29 cellular contexts compared by ENCODE assay signal in genomic region chr4:39963656-39964055, GRCh38. TPM values are rescaled to one million over a fixed set of nuclear protein-coding genes. Genes with fewer than 3 reads are reported as not detected.
A peak's percentile ranks its signal among the peaks of the same experiment; 100 is the strongest.
DNase-seq lines count a peak whose midpoint lies in the region; ATAC-seq and TF ChIP-seq lines count a peak whose summit lies in the region.
"Had no signal": no experiment of that assay in that cellular context is flagged by ENCODE, and none has a peak within 500 bp of the region (broad histone marks: within the 10 kb centered on the region; RNA-seq: fewer than 3 reads in every experiment).

No MANE protein-coding gene starts in this region.

- no peak overlapping the region for H3K14ac ChIP-seq in trophoblast cell (ENCODE audit: low read length)

- peak overlapping the region; percentile 32 for H3K27ac ChIP-seq in DOHH2 (ENCODE audit: low read depth, low read length)
- no peak overlapping the region for H3K27ac ChIP-seq in trophoblast cell (ENCODE audit: low read depth, low read length)
- no peak overlapping the region for H3K27ac ChIP-seq in GM23338 (ENCODE audit: low read depth)
- H3K27ac ChIP-seq: HL-60, SJSA1 had no signal

- no peaks in the 10 kb centered on the region for H3K9me3 Mint-ChIP-seq in WTC11
- H3K9me3 Mint-ChIP-seq in mesothelial cell of epicardium: no peaks in the 10 kb centered on the region
- H3K9me3 Mint-ChIP-seq in GM23338: no peaks in the 10 kb centered on the region; the same call in 2 of the 3 replicates
- H3K9me3 Mint-ChIP-seq: CD8-positive, alpha-beta T cell had no signal

- H4K8ac ChIP-seq in trophoblast cell (ENCODE audit: low read depth, low read length): no peak overlapping the region

- no peak overlapping the region for H4K12ac ChIP-seq in trophoblast cell (ENCODE audit: low read depth, low read length)

- CTCF ChIA-PET in WTC11 (lab: Charles Lee): no interaction called here

- H3K4me2 ChIP-seq in DOHH2 (ENCODE audit: low read length) (peak overlapping the region; percentile 71), trophoblast cell (ENCODE audit: low read length) (no peak overlapping the region), GM23338 (no peak overlapping the region)

- H3K4me3 Mint-ChIP-seq in WTC11: no peak overlapping the region
- H3K4me3 Mint-ChIP-seq in mesothelial cell of epicardium: no peak overlapping the region
- H3K4me3 Mint-ChIP-seq in GM23338: no peak overlapping the region
- H3K4me3 Mint-ChIP-seq: CD8-positive, alpha-beta T cell had no signal

- H4K91ac ChIP-seq in trophoblast cell (ENCODE audit: low read depth, low read length): no peak overlapping the region

- H3K4me1 ChIP-seq in DOHH2 (ENCODE audit: control insufficient read depth, low read length) (peaks cover 63% of the 10 kb centered on the region), trophoblast cell (ENCODE audit: control insufficient read depth in 1 of 2, insufficient read depth in 2 of 2, low read length in 2 of 2) (no peaks in the 10 kb centered on the region), GM23338 (ENCODE audit: insufficient read depth) (no peaks in the 10 kb centered on the region)
- H3K4me1 ChIP-seq: Caco-2, SJSA1 had no signal

- H3K9me3 ChIP-seq in DOHH2 (ENCODE audit: control insufficient read depth, insufficient read depth, low read length): no peaks in the 10 kb centered on the region
- H3K9me3 ChIP-seq in trophoblast cell (ENCODE audit: insufficient read depth, low read depth, low read length): no peaks in the 10 kb centered on the region
- H3K9me3 ChIP-seq: Caco-2, SJSA1 had no signal

- H3K36me3 ChIP-seq in DOHH2 (ENCODE audit: control insufficient read depth, low read length) (peaks cover 59% of the 10 kb centered on the region), trophoblast cell (ENCODE audit: control insufficient read depth in 1 of 2, insufficient read depth in 2 of 2, low read length in 2 of 2) (peaks cover 0 to 1% of the 10 kb centered on the region in 2 experiments), GM23338 (ENCODE audit: insufficient read depth) (no peaks in the 10 kb centered on the region)

- WGBS in trophoblast cell (ENCODE audit: extremely low coverage, insufficient coverage, insufficient read length): no CpG with 5 or more reads among the region's 5 CpGs

- H3K27ac Mint-ChIP-seq in WTC11 (no peak overlapping the region), mesothelial cell of epicardium (no peak overlapping the region), GM23338 (no peak overlapping the region)
- H3K27ac Mint-ChIP-seq: CD8-positive, alpha-beta T cell had no signal

- peaks cover 22% of the 10 kb centered on the region for H4K20me1 ChIP-seq in DOHH2 (ENCODE audit: control insufficient read depth, insufficient read depth, low read depth, low read length)
- peaks cover 55% of the 10 kb centered on the region for H4K20me1 ChIP-seq in GM23338 (replicated peaks; ENCODE audit: insufficient read depth)

- H2BK120ac ChIP-seq in trophoblast cell (ENCODE audit: insufficient read depth, low read length, poor library complexity): no peak overlapping the region

- no peak overlapping the region for H3K18ac ChIP-seq in trophoblast cell (ENCODE audit: low read length)

- H2AK5ac ChIP-seq in trophoblast cell (ENCODE audit: low read length): no peak overlapping the region

- no peak overlapping the region for H2BK12ac ChIP-seq in trophoblast cell (ENCODE audit: low read length)

- TF ChIP-seq CTCF in DOHH2 (IDR thresholded peaks at IDR 0.05; ENCODE audit: low read depth, low read length, poor library complexity, severe bottlenecking): no peak
- TF ChIP-seq CTCF in WTC11 (IDR thresholded peaks at IDR 0.05): no peak
- no peak for TF ChIP-seq CTCF in mesothelial cell of epicardium (IDR thresholded peaks at IDR 0.05; ENCODE audit: unreplicated experiment)
- TF ChIP-seq CTCF in GM23338 (conservative IDR thresholded peaks at IDR 0.05; ENCODE audit: low read depth in 2 of 2): no peak

- H3K4me1 Mint-ChIP-seq in WTC11 (peaks cover 6% of the 10 kb centered on the region; the same call in 1 of the 2 replicates), mesothelial cell of epicardium (no peaks in the 10 kb centered on the region), GM23338 (no peaks in the 10 kb centered on the region; the same call in 2 of the 3 replicates)

- H2BK5ac ChIP-seq in trophoblast cell (ENCODE audit: low read depth, low read length, poor library complexity): no peak overlapping the region

- POLR2A ChIA-PET in WTC11 (lab: Charles Lee): no interaction called here

- peak; percentile 27 for DNase-seq in activated effector memory CD4-positive, alpha-beta T cell treated with anti-CD3 and anti-CD28 coated beads, Interleukin-2, amount 50 U/mL, for 16 hours
- DNase-seq in activated effector memory CD4-positive, alpha-beta T cell treated with Interleukin-2 at 50 U/mL for 16 hours: no peak
- DNase-seq in WTC11 (ENCODE audit: low spot score) (peak; percentile 2), trophoblast cell (no peak), mesothelial cell of epicardium (ENCODE audit: low spot score in 2 of 2, unreplicated experiment in 2 of 2) (no peak), GM23338 (ENCODE audit: low spot score) (no peak)
- DNase-seq: 8988T; C1 segment of cervical spinal cord; CD8-positive, alpha-beta T cell; EL; GDM1; HCEC 1CT; Karpas-422; NCI-H1092 treated with DMSO at 0.1 percent for 48 hours; NCI-H1436; NCI-H187; NCI-H2081 treated with DMSO at 0.1 percent for 48 hours; NCI-H2171 treated with DMSO at 0.1 percent for 48 hours; NCI-H524 treated with DMSO at 0.1 percent for 48 hours; NCI-H82; NK-92 treated with Interleukin-12 subunit alpha and Interleukin-12 subunit beta, amount 100 ng/mL, for 24 hours; Right ventricle myocardium superior; RPMI8226 had no signal

- H3K36me3 Mint-ChIP-seq in WTC11: peaks cover 8% of the 10 kb centered on the region; the same call in 1 of the 2 replicates
- peaks cover 16% of the 10 kb centered on the region for H3K36me3 Mint-ChIP-seq in mesothelial cell of epicardium
- H3K36me3 Mint-ChIP-seq in GM23338 (ENCODE audit: low read depth): peaks cover 19% of the 10 kb centered on the region; the same call in 2 of the 3 replicates

- no peaks in the 10 kb centered on the region for H3K9me2 ChIP-seq in DOHH2 (replicated peaks; ENCODE audit: control insufficient read depth, low read length)
- H3K9me2 ChIP-seq in GM23338 (ENCODE audit: insufficient read depth): no peaks in the 10 kb centered on the region

- ATAC-seq in WTC11 (no peak), GM23338 (no peak), HG02981 (IDR thresholded peaks at IDR 0.05; ENCODE audit: unreplicated experiment) (no peak)
- ATAC-seq: CD8-positive, alpha-beta T cell had no signal

- H3F3A ChIP-seq in DOHH2 (ENCODE audit: control insufficient read depth, insufficient read depth) (peaks cover 14% of the 10 kb centered on the region), GM23338 (replicated peaks; ENCODE audit: low read depth) (no peaks in the 10 kb centered on the region)

- no peak overlapping the region for H2AFZ ChIP-seq in trophoblast cell (ENCODE audit: insufficient read depth, low read length, poor library complexity)
- H2AFZ ChIP-seq in GM23338: no peak overlapping the region

- no peak overlapping the region for H3K9ac ChIP-seq in trophoblast cell (ENCODE audit: low read length)

- H3K4me3 ChIP-seq in DOHH2 (ENCODE audit: low read length): no peak overlapping the region
- H3K4me3 ChIP-seq in trophoblast cell (ENCODE audit: low read depth, low read length): no peak overlapping the region
- no peak overlapping the region for H3K4me3 ChIP-seq in GM23338
- H3K4me3 ChIP-seq: GM12878, SJSA1 had no signal

- peak overlapping the region; percentile 7 for H3K4ac ChIP-seq in trophoblast cell (ENCODE audit: low read depth, low read length)

- H3K27me3 ChIP-seq in DOHH2 (ENCODE audit: control insufficient read depth, low read length) (no peaks in the 10 kb centered on the region), trophoblast cell (ENCODE audit: insufficient read depth, low read length) (no peaks in the 10 kb centered on the region), GM23338 (ENCODE audit: insufficient read depth) (no peaks in the 10 kb centered on the region)
- H3K27me3 ChIP-seq: SJSA1 had no signal

- H3K27me3 Mint-ChIP-seq in WTC11 (ENCODE audit: low read depth) (no peaks in the 10 kb centered on the region), mesothelial cell of epicardium (ENCODE audit: low read depth) (no peaks in the 10 kb centered on the region), GM23338 (ENCODE audit: insufficient read depth, low read depth, poor library complexity) (no peaks in the 10 kb centered on the region)

- no peaks in the 10 kb centered on the region for H3K79me1 ChIP-seq in trophoblast cell (ENCODE audit: low read length)

- H3K79me2 ChIP-seq in DOHH2 (ENCODE audit: control insufficient read depth, low read length) (peaks cover 99% of the 10 kb centered on the region), trophoblast cell (ENCODE audit: control insufficient read depth, insufficient read depth, low read length, poor library complexity) (peaks cover 20% of the 10 kb centered on the region), GM23338 (replicated peaks; ENCODE audit: insufficient read depth) (peaks cover 100% of the 10 kb centered on the region)

- H3K23ac ChIP-seq in trophoblast cell (ENCODE audit: low read length): no peak overlapping the region

TF ChIP-seq in WTC11, 78 proteins besides CTCF, POLR2A, EP300 and RAD21 (continues in another document):
- TF ChIP-seq MAX (CRISPR knock-in tag; IDR thresholded peaks at IDR 0.05) (no peak), ZNF219 (CRISPR knock-in tag; IDR thresholded peaks at IDR 0.05; ENCODE audit: borderline replicate concordance) (no peak), RELA (CRISPR knock-in tag; IDR thresholded peaks at IDR 0.05; ENCODE audit: borderline replicate concordance) (no peak), JUN (CRISPR knock-in tag; IDR thresholded peaks at IDR 0.05) (no peak)

TF ChIP-seq in GM23338, 12 proteins besides CTCF, POLR2A, EP300 and RAD21 (continues in another document):
- TF ChIP-seq EZH2 (IDR thresholded peaks at IDR 0.05; ENCODE audit: low read depth, unreplicated experiment) (no peak), POLR2AphosphoS5 (IDR thresholded peaks at IDR 0.05; ENCODE audit: low read depth) (no peak), EZH2phosphoT487 (IDR thresholded peaks at IDR 0.05; ENCODE audit: unreplicated experiment) (no peak), ETS1 (IDR thresholded peaks at IDR 0.05) (no peak), JUNB (IDR thresholded peaks at IDR 0.05; ENCODE audit: unreplicated experiment) (no peak)

RNA-seq across cellular contexts. Expression of gene PDS5A, which starts 14.1 kb away (rescaled TPM):
- total RNA-seq in WTC11 (2021) (61.7 to 64.6 TPM (median 63.0 TPM) in 3 replicates), mesothelial cell of epicardium (78.4 to 86.6 TPM (median 79.8 TPM) in 3 replicates)
- polyA plus RNA-seq in trophoblast cell (2013): 32.5 and 33.8 TPM in 2 replicates
- 72.4 and 91.9 TPM in 2 replicates for total RNA-seq in GM23338 (2014; rRNA removed; shearing (Covaris generic))
- polyA plus RNA-seq in GM23338 (2016; fragmentation: Nextera tagmentation; extraction: Ambion mirVana): 20.1 and 22.1 TPM in 2 replicates

Comparison
In these comparisons a context has a peak if more than half of its experiments do, and no peak if none do; other contexts are left out.
1. DNase-seq: peak in activated effector memory CD4-positive, alpha-beta T cell treated with anti-CD3 and anti-CD28 coated beads, Interleukin-2, amount 50 U/mL, for 16 hours (single experiment) and WTC11 (single experiment); none in activated effector memory CD4-positive, alpha-beta T cell treated with Interleukin-2 at 50 U/mL for 16 hours (single experiment), trophoblast cell (0 of 2), mesothelial cell of epicardium (0 of 2) and GM23338 (single experiment).